12 cellular contexts compared by ENCODE assay signal in the genomic region with DNA sequence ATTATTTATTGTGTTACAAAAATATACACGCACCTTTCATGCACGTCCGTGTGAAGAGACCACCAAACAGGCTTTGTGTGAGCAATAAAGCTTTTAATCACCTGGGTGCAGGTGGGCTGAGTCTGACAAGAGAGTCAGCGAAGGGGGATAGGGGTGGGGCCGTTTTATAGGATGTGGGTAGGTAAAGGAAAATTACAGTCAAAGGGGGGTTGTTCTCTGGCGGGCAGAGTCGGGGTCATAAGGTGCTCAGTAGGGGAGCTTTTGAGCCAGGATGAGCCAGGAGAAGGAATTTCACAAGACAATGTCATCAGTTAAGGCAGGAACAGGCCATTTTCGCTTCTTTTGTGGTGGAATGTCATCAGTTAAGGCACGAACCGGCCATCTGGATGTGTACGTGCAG. TPM values are rescaled to one million over a fixed set of nuclear protein-coding genes. Genes with fewer than 3 reads are reported as not detected.
DNase-seq lines count a peak whose midpoint lies in the region; FAIRE-seq and TF ChIP-seq lines count a peak whose summit lies in the region.
"Not testable (repeated sequence)": the region's sequence is repeated elsewhere in the genome, so short reads cannot be mapped to it uniquely, and the experiment has no call there.
"Had no signal": no experiment of that assay in that cellular context is flagged by ENCODE, and none has a peak within 500 bp of the region (broad histone marks: within the 10 kb centered on the region; RNA-seq: fewer than 3 reads in every experiment).

No MANE protein-coding gene starts in this region.

- H3K4me2 ChIP-seq in OCI-LY3 (ENCODE audit: low read length) (peak overlapping the region; percentile 69), keratinocyte (ENCODE audit: control insufficient read depth, extremely low read depth, insufficient read depth, low read depth, low read length) (peak overlapping the region; percentile 30)

- H3K27me3 Mint-ChIP-seq in activated CD4-positive, alpha-beta memory T cell treated with anti-CD3 and anti-CD28 coated beads, Interleukin-2, amount 10 ng/mL, durations not matched to agents 7 days and 5 days; osteocyte (ENCODE audit: unreplicated experiment): not testable (repeated sequence)

- POLR2A ChIA-PET in activated CD4-positive, alpha-beta memory T cell treated with anti-CD3 and anti-CD28 coated beads, Interleukin-2, amount 10 ng/mL, durations not matched to agents 7 days and 5 days (lab: Charles Lee): not testable (repeated sequence)

- peaks cover 54% of the 10 kb centered on the region for H3K36me3 Mint-ChIP-seq in activated CD4-positive, alpha-beta memory T cell treated with anti-CD3 and anti-CD28 coated beads, Interleukin-2, amount 10 ng/mL, durations not matched to agents 7 days and 5 days (ENCODE audit: low read depth)
- H3K36me3 Mint-ChIP-seq in osteocyte (ENCODE audit: unreplicated experiment): not testable (repeated sequence)

- CTCF ChIA-PET in activated CD4-positive, alpha-beta memory T cell treated with anti-CD3 and anti-CD28 coated beads, Interleukin-2, amount 10 ng/mL, durations not matched to agents 7 days and 5 days (lab: Charles Lee): not testable (repeated sequence)

- H3K9ac ChIP-seq in OCI-LY3 (ENCODE audit: low read length) (peak overlapping the region; percentile 90), keratinocyte (ENCODE audit: control insufficient read depth, extremely low read depth, insufficient read depth, low read length) (peak overlapping the region; percentile 34)
- H3K9ac ChIP-seq in adipocyte (ENCODE audit: low read length): not testable (repeated sequence)

- H4K20me1 ChIP-seq in OCI-LY3 (ENCODE audit: insufficient read depth, low read length); keratinocyte (ENCODE audit: control insufficient read depth, extremely low read depth, insufficient read depth, low read length): not testable (repeated sequence)

- TF ChIP-seq CTCF in OCI-LY3 (IDR thresholded peaks at IDR 0.05; ENCODE audit: low read depth, low read length); keratinocyte (optimal IDR thresholded peaks at IDR 0.05 in 1 of 3, IDR thresholded peaks at IDR 0.05 in 1 of 3, conservative IDR thresholded peaks at IDR 0.05 in 1 of 3; ENCODE audit: extremely low read depth in 1 of 3, insufficient read depth in 2 of 3, low read length in 3 of 3); osteocyte (IDR thresholded peaks at IDR 0.05): not testable (repeated sequence)

- H3K4me3 ChIP-seq in GM08714 (ENCODE audit: low read length) (peak overlapping the region; percentile 96), OCI-LY3 (ENCODE audit: low read length) (peak overlapping the region; percentile 93), adipocyte (ENCODE audit: low read length) (peak overlapping the region; percentile 81), keratinocyte (ENCODE audit: control insufficient read depth in 2 of 3, extremely low read depth in 1 of 3, insufficient read depth in 2 of 3, low read depth in 1 of 3, low read length in 3 of 3) (peak overlapping the region in 2 of 3 experiments; percentile 22 to 41)

- H3K4me1 ChIP-seq in OCI-LY3 (ENCODE audit: low read length): peaks cover 10% of the 10 kb centered on the region
- not testable (repeated sequence) for H3K4me1 ChIP-seq in adipocyte (ENCODE audit: control insufficient read depth, insufficient read depth, low read length); keratinocyte (ENCODE audit: control insufficient read depth, extremely low read depth, insufficient read depth, low read length)

- peaks cover 25% of the 10 kb centered on the region for H3K36me3 ChIP-seq in OCI-LY3 (replicated peaks; ENCODE audit: low read depth, low read length)
- not testable (repeated sequence) for H3K36me3 ChIP-seq in adipocyte (ENCODE audit: control insufficient read depth, insufficient read depth, low read length, severe bottlenecking); keratinocyte (ENCODE audit: control insufficient read depth in 2 of 2, extremely low read depth in 1 of 2, insufficient read depth in 2 of 2, low read length in 2 of 2)

- H3K27ac ChIP-seq in OCI-LY3 (ENCODE audit: low read length); keratinocyte (ENCODE audit: control insufficient read depth, insufficient read depth, low read length): not testable (repeated sequence)
- peak overlapping the region; percentile 61 for H3K27ac ChIP-seq in epithelial cell of prostate

- peak overlapping the region; percentile 67 for H3K4me3 Mint-ChIP-seq in activated CD4-positive, alpha-beta memory T cell treated with anti-CD3 and anti-CD28 coated beads, Interleukin-2, amount 10 ng/mL, durations not matched to agents 7 days and 5 days
- H3K4me3 Mint-ChIP-seq in osteocyte (ENCODE audit: unreplicated experiment): peak overlapping the region; percentile 82

- peaks cover 39% of the 10 kb centered on the region for H3K9me3 Mint-ChIP-seq in activated CD4-positive, alpha-beta memory T cell treated with anti-CD3 and anti-CD28 coated beads, Interleukin-2, amount 10 ng/mL, durations not matched to agents 7 days and 5 days
- peaks cover 27% of the 10 kb centered on the region for H3K9me3 Mint-ChIP-seq in osteocyte (ENCODE audit: unreplicated experiment)

- DNase-seq in activated CD4-positive, alpha-beta memory T cell treated with anti-CD3 and anti-CD28 coated beads, Interleukin-2, amount 10 ng/mL, durations not matched to agents 7 days and 5 days; adipocyte (ENCODE audit: low read depth); epithelial cell of prostate (ENCODE audit: low read depth, low spot score); keratinocyte (ENCODE audit: low read depth, low spot score); osteocyte (ENCODE audit: extremely low spot score, unreplicated experiment): not testable (repeated sequence)

- H3K9me1 ChIP-seq in keratinocyte (ENCODE audit: control insufficient read depth, extremely low read depth, insufficient read depth, low read length): not testable (repeated sequence)

- peak overlapping the region; percentile 61 for H3K27ac Mint-ChIP-seq in activated CD4-positive, alpha-beta memory T cell treated with anti-CD3 and anti-CD28 coated beads, Interleukin-2, amount 10 ng/mL, durations not matched to agents 7 days and 5 days
- not testable (repeated sequence) for H3K27ac Mint-ChIP-seq in osteocyte (ENCODE audit: unreplicated experiment)

- H3K79me2 ChIP-seq in OCI-LY3 (ENCODE audit: low read length): peaks cover 29% of the 10 kb centered on the region
- not testable (repeated sequence) for H3K79me2 ChIP-seq in keratinocyte (ENCODE audit: control insufficient read depth, insufficient read depth, low read length)

- dilution Hi-C loops in keratinocyte (cut with MboI; ENCODE audit: extremely low pct_ligation_motif_present, low sequenced_read_pairs): not testable (repeated sequence)

- H3K9me3 ChIP-seq in OCI-LY3 (ENCODE audit: insufficient read depth, low read length); adipocyte (ENCODE audit: control insufficient read depth, low read length); keratinocyte (ENCODE audit: control insufficient read depth, low read depth, low read length): not testable (repeated sequence)

- H3K27me3 ChIP-seq in OCI-LY3 (ENCODE audit: low read depth, low read length); adipocyte (replicated peaks; ENCODE audit: control insufficient read depth, insufficient read depth, low read length); keratinocyte (ENCODE audit: control insufficient read depth, extremely low read depth, insufficient read depth, low read length): not testable (repeated sequence)

- H3K4me1 Mint-ChIP-seq in activated CD4-positive, alpha-beta memory T cell treated with anti-CD3 and anti-CD28 coated beads, Interleukin-2, amount 10 ng/mL, durations not matched to agents 7 days and 5 days: peaks cover 38% of the 10 kb centered on the region
- peaks cover 13% of the 10 kb centered on the region for H3K4me1 Mint-ChIP-seq in osteocyte (ENCODE audit: unreplicated experiment)

- not testable (repeated sequence) for H2AFZ ChIP-seq in OCI-LY3 (ENCODE audit: low read depth, low read length); keratinocyte (ENCODE audit: control insufficient read depth, low read length)

- not testable (repeated sequence) for FAIRE-seq in keratinocyte (lab: Jason Lieb, UNC)

RNA-seq across cellular contexts. Expression of a gene that starts 31.3 kb away (rescaled TPM):
- under 1 TPM in 1 of 2 experiments, not detected in 1; 0.18 TPM for total RNA-seq in activated CD4-positive, alpha-beta memory T cell treated with anti-CD3 and anti-CD28 coated beads, Interleukin-2, amount 10 ng/mL, durations not matched to agents 7 days and 5 days
- polyA plus RNA-seq in keratinocyte: 0.04 to 0.09 TPM in 2 of 3 replicates, not detected in the other
- polyA plus RNA-seq in keratinocyte (2011; ENCODE audit: low read depth): not detected
- polyA plus RNA-seq in keratinocyte (2011; cell fraction: cytosol; rRNA removed): 0.04 and 0.06 TPM in 2 replicates
- polyA plus RNA-seq in keratinocyte (2011; cell fraction: nucleus; rRNA removed): 0.25 and 0.31 TPM in 2 replicates
- 0.66 TPM in 1 of 2 replicates, not detected in the other for polyA plus RNA-seq in keratinocyte (2012; ENCODE audit: low replicate concordance)
- polyA minus RNA-seq in keratinocyte: 0.13 to 0.20 TPM in 2 of 3 replicates, not detected in the other
- not detected for polyA minus RNA-seq in keratinocyte (2011; cell fraction: cytosol; rRNA and poly(A)+ RNA removed)
- 0.78 TPM in 1 of 2 replicates, not detected in the other for polyA minus RNA-seq in keratinocyte (2011; cell fraction: nucleus; rRNA and poly(A)+ RNA removed)
- 0.32 TPM in 1 of 2 replicates, not detected in the other for total RNA-seq in osteocyte
- total RNA-seq: activated CD8-positive, alpha-beta memory T cell treated with anti-CD3 and anti-CD28 coated beads for 36 hours had no signal
- polyA plus RNA-seq: BJ had no signal

RNA-seq across cellular contexts. Expression of a gene that starts 40.6 kb away (rescaled TPM):
- 10 to 100 TPM; 14.3 to 14.8 TPM for total RNA-seq in activated CD4-positive, alpha-beta memory T cell treated with anti-CD3 and anti-CD28 coated beads, Interleukin-2, amount 10 ng/mL, durations not matched to agents 7 days and 5 days
- polyA plus RNA-seq in keratinocyte: 56.7 to 57.6 TPM (median 56.7 TPM) in 3 replicates
- polyA plus RNA-seq in keratinocyte (2011; ENCODE audit: low read depth): 31.9 TPM
- polyA plus RNA-seq in keratinocyte (2011; cell fraction: cytosol; rRNA removed): 33.6 and 63.4 TPM in 2 replicates
- 101 and 111 TPM in 2 replicates for polyA plus RNA-seq in keratinocyte (2011; cell fraction: nucleus; rRNA removed)
- 25.0 and 37.6 TPM in 2 replicates for polyA plus RNA-seq in keratinocyte (2012; ENCODE audit: low replicate concordance)
- 41.8 to 60.5 TPM (median 55.4 TPM) in 3 replicates for polyA minus RNA-seq in keratinocyte
- polyA minus RNA-seq in keratinocyte (2011; cell fraction: cytosol; rRNA and poly(A)+ RNA removed): 45.5 TPM
- 51.4 and 69.8 TPM in 2 replicates for polyA minus RNA-seq in keratinocyte (2011; cell fraction: nucleus; rRNA and poly(A)+ RNA removed)
- total RNA-seq in osteocyte: 13.6 and 16.9 TPM in 2 replicates
- polyA plus RNA-seq: BJ had no signal

RNA-seq across cellular contexts. Expression of a gene that starts 56.2 kb away (rescaled TPM):
- total RNA-seq in activated CD4-positive, alpha-beta memory T cell treated with anti-CD3 and anti-CD28 coated beads, Interleukin-2, amount 10 ng/mL, durations not matched to agents 7 days and 5 days: 10 to 100 TPM; 15.3 to 15.5 TPM
- polyA plus RNA-seq in keratinocyte: 10.6 to 16.3 TPM (median 11.9 TPM) in 3 replicates
- 24.6 TPM for polyA plus RNA-seq in keratinocyte (2011; ENCODE audit: low read depth)
- polyA plus RNA-seq in keratinocyte (2011; cell fraction: cytosol; rRNA removed): 9.4 and 10.7 TPM in 2 replicates
- 28.4 and 30.3 TPM in 2 replicates for polyA plus RNA-seq in keratinocyte (2011; cell fraction: nucleus; rRNA removed)
- polyA plus RNA-seq in keratinocyte (2012; ENCODE audit: low replicate concordance): 10.6 and 59.3 TPM in 2 replicates
- 13.5 to 28.4 TPM (median 17.9 TPM) in 3 replicates for polyA minus RNA-seq in keratinocyte
- 12.1 TPM for polyA minus RNA-seq in keratinocyte (2011; cell fraction: cytosol; rRNA and poly(A)+ RNA removed)
- polyA minus RNA-seq in keratinocyte (2011; cell fraction: nucleus; rRNA and poly(A)+ RNA removed): 20.5 and 21.5 TPM in 2 replicates
- total RNA-seq in osteocyte: 13.0 and 15.1 TPM in 2 replicates

RNA-seq across cellular contexts. Expression of a gene that starts 59.5 kb away (rescaled TPM):
- not detected for total RNA-seq in activated CD4-positive, alpha-beta memory T cell treated with anti-CD3 and anti-CD28 coated beads, Interleukin-2, amount 10 ng/mL, durations not matched to agents 7 days and 5 days
- polyA plus RNA-seq in keratinocyte: 0.03 TPM in 1 of 3 replicates, not detected in the others
- not detected for polyA plus RNA-seq in keratinocyte (2011; ENCODE audit: low read depth)
- not detected in 2 replicates for polyA plus RNA-seq in keratinocyte (2011; cell fraction: cytosol; rRNA removed)
- polyA plus RNA-seq in keratinocyte (2011; cell fraction: nucleus; rRNA removed): not detected in 2 replicates
- polyA plus RNA-seq in keratinocyte (2012; ENCODE audit: low replicate concordance): not detected in 2 replicates
- polyA minus RNA-seq in keratinocyte: not detected in 3 replicates
- polyA minus RNA-seq in keratinocyte (2011; cell fraction: cytosol; rRNA and poly(A)+ RNA removed): not detected
- not detected in 2 replicates for polyA minus RNA-seq in keratinocyte (2011; cell fraction: nucleus; rRNA and poly(A)+ RNA removed)
- total RNA-seq in osteocyte: not detected in 2 replicates
- total RNA-seq: activated CD8-positive, alpha-beta memory T cell treated with anti-CD3 and anti-CD28 coated beads for 36 hours; body of pancreas; posterior vena cava; transverse colon had no signal
- polyA plus RNA-seq: BJ had no signal

Comparison
In these comparisons a context has a peak if more than half of its experiments do, and no peak if none do; other contexts are left out.
1. H3K4me3 ChIP-seq: peak in every context shown above with its lines; median percentile 96 in GM08714; 93 in OCI-LY3; 81 in adipocyte; 32 in keratinocyte.